ENCODE assay signal across 2 cellular contexts in the genomic region with DNA sequence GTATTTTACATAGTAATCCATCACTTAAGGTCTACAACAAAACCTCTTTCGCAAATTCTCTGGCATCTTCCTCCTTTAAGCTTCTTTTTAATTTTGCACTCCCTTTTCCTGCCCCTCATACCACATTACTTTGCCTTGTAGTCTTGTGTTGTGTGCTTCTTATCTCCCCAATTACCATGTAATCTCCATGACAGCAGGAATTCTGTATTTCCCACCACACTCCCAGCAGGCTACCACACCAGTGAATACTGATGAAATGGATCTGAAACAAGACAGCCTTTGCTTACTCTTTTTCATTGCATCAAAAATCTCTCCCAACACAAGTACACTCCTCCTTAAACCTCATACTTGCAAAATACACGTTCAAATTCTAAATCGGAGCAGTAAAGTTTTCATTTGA.
TF ChIP-seq lines count a peak whose summit lies in the region.

No MANE protein-coding gene starts in this region.

TF ChIP-seq in GM23338, 12 proteins besides CTCF, POLR2A, EP300 and RAD21:
- TF ChIP-seq, protein P1, sequence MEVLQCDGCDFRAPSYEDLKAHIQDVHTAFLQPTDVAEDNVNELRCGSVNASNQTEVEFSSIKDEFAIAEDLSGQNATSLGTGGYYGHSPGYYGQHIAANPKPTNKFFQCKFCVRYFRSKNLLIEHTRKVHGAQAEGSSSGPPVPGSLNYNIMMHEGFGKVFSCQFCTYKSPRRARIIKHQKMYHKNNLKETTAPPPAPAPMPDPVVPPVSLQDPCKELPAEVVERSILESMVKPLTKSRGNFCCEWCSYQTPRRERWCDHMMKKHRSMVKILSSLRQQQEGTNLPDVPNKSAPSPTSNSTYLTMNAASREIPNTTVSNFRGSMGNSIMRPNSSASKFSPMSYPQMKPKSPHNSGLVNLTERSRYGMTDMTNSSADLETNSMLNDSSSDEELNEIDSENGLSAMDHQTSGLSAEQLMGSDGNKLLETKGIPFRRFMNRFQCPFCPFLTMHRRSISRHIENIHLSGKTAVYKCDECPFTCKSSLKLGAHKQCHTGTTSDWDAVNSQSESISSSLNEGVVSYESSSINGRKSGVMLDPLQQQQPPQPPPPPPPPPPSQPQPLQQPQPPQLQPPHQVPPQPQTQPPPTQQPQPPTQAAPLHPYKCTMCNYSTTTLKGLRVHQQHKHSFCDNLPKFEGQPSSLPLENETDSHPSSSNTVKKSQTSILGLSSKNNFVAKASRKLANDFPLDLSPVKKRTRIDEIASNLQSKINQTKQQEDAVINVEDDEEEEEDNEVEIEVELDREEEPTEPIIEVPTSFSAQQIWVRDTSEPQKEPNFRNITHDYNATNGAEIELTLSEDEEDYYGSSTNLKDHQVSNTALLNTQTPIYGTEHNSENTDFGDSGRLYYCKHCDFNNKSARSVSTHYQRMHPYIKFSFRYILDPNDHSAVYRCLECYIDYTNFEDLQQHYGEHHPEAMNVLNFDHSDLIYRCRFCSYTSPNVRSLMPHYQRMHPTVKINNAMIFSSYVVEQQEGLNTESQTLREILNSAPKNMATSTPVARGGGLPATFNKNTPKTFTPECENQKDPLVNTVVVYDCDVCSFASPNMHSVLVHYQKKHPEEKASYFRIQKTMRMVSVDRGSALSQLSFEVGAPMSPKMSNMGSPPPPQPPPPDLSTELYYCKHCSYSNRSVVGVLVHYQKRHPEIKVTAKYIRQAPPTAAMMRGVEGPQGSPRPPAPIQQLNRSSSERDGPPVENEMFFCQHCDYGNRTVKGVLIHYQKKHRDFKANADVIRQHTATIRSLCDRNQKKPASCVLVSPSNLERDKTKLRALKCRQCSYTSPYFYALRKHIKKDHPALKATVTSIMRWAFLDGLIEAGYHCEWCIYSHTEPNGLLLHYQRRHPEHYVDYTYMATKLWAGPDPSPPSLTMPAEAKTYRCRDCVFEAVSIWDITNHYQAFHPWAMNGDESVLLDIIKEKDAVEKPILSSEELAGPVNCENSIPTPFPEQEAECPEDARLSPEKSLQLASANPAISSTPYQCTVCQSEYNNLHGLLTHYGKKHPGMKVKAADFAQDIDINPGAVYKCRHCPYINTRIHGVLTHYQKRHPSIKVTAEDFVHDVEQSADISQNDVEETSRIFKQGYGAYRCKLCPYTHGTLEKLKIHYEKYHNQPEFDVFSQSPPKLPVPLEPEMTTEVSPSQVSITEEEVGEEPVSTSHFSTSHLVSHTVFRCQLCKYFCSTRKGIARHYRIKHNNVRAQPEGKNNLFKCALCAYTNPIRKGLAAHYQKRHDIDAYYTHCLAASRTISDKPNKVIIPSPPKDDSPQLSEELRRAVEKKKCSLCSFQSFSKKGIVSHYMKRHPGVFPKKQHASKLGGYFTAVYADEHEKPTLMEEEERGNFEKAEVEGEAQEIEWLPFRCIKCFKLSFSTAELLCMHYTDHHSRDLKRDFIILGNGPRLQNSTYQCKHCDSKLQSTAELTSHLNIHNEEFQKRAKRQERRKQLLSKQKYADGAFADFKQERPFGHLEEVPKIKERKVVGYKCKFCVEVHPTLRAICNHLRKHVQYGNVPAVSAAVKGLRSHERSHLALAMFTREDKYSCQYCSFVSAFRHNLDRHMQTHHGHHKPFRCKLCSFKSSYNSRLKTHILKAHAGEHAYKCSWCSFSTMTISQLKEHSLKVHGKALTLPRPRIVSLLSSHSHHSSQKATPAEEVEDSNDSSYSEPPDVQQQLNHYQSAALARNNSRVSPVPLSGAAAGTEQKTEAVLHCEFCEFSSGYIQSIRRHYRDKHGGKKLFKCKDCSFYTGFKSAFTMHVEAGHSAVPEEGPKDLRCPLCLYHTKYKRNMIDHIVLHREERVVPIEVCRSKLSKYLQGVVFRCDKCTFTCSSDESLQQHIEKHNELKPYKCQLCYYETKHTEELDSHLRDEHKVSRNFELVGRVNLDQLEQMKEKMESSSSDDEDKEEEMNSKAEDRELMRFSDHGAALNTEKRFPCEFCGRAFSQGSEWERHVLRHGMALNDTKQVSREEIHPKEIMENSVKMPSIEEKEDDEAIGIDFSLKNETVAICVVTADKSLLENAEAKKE (CRISPR knock-in tag; IDR thresholded peaks at IDR 0.05): peak; percentile 70; the same call in 1 of the 2 replicates
- TF ChIP-seq ETS1 (IDR thresholded peaks at IDR 0.05): no peak
- TF ChIP-seq NANOG (IDR thresholded peaks at IDR 0.05; ENCODE audit: borderline replicate concordance): peak; percentile 36; the same call in 1 of the 2 replicates

TF ChIP-seq in H1, 55 proteins besides CTCF, POLR2A, EP300 and RAD21:
- TF ChIP-seq GABPA (IDR thresholded peaks at IDR 0.05; ENCODE audit: borderline replicate concordance, insufficient read depth, low read length): no peak
- peak; percentile 35 for TF ChIP-seq NANOG (IDR thresholded peaks at IDR 0.05; ENCODE audit: insufficient read depth, low read depth, low read length, poor library complexity, severe bottlenecking)
- no peak for TF ChIP-seq SP2 (IDR thresholded peaks at IDR 0.05; ENCODE audit: low read length)
- peak; percentile 51; the same call in 1 of the 2 replicates for TF ChIP-seq TEAD4 (IDR thresholded peaks at IDR 0.05; ENCODE audit: low read depth, low read length)
- TF ChIP-seq CEBPB (IDR thresholded peaks at IDR 0.05; ENCODE audit: low read depth, low read length): 0 out of 2 replicates have a peak, but pooled peaks have one; percentile 40
- TF ChIP-seq BCL11A (IDR thresholded peaks at IDR 0.05; ENCODE audit: low read depth in 2 of 2, low read length in 2 of 2): peak in 1 of 2 experiments; percentile 64
- TF ChIP-seq YY1 (IDR thresholded peaks at IDR 0.05; ENCODE audit: low read depth, low read length): no peak
- no peak for TF ChIP-seq RNF2 (IDR thresholded peaks at IDR 0.05; ENCODE audit: borderline replicate concordance, low read depth, low read length, missing control alignments, poor library complexity, severe bottlenecking)
- TF ChIP-seq HDAC2 (IDR thresholded peaks at IDR 0.05; ENCODE audit: borderline replicate concordance in 1 of 2, low read depth in 2 of 2, low read length in 2 of 2): peak in 1 of 2 experiments; percentile 59; a peak in 1 of 4 replicates
- TF ChIP-seq POU5F1 (IDR thresholded peaks at IDR 0.05; ENCODE audit: low read depth, low read length): 0 out of 2 replicates have a peak, but pooled peaks have one; percentile 39
